Comparison of ENCODE assay signal across 11 cellular contexts in the genomic region with DNA sequence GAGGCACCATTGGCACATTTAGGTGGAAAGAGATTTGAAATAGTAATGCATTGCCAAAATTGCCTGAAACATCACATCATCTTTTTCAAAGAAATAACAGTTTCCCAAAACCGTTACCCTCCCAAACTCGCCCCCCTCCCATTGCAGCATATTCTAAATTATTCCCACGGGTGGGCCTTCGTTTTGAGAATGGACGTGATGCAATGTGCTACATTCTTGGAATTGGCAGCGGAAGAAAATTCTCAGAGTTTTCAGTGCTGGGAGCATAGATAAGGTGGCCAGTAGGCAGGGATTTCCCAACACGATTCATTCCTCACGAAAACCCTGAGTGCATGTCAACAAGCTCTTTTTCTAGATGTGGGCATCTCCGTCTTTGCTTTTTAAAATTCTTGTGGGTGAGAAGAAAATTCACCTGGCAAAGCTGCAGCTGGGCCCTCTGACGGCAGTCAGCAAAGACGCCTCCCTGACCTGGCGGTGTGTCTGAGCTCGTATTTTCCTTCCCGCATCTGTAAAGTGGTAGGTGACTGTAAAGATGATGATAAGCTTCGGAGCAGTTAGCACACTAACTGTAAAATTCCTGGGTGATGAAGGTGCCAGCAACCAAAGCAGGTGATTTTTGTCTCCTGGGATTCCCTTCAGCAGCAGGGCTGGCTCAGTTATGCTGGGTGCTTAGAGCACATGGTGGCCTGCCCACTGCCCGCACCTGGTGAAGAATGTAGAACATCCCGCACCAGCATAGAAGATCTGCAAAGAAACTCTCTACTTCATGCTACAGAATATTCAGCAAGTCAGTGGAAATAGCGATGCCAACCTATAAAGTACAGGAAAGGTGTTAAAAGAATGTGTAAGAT.
DNase-seq lines count a peak whose midpoint lies in the region; ATAC-seq and TF ChIP-seq lines count a peak whose summit lies in the region.
"Had no signal": no experiment of that assay in that cellular context is flagged by ENCODE, and none has a peak within 500 bp of the region (broad histone marks: within the 10 kb centered on the region; RNA-seq: fewer than 3 reads in every experiment).

No MANE protein-coding gene starts in this region.

- H3K9me3 ChIP-seq in gastroesophageal sphincter (no peaks in the 10 kb centered on the region), tibial artery (no peaks in the 10 kb centered on the region), endodermal cell (ENCODE audit: control insufficient read depth, low read length) (no peaks in the 10 kb centered on the region)
- H3K9me3 ChIP-seq: Peyer's patch had no signal

- 56 to 66% methylated on average over 14 to 16 of the region's 18 CpGs for WGBS in gastroesophageal sphincter (ENCODE audit: low coverage in 1 of 2), 2 donors
- WGBS in endodermal cell (ENCODE audit: insufficient coverage in 1 of 2, insufficient read length in 1 of 2), 2 experiments, result 71 to 77% methylated on average over 10 to 18 of the region's 18 CpGs

- peak overlapping the region; percentile 77 for H3K27ac Mint-ChIP-seq in activated T-helper 2 cell treated with anti-CD3 and anti-CD28 coated beads, Interferon-gamma antibody, Interleukin-2, Interleukin-4, amounts not matched to agents 10 μg/mL and 5 μg/mL and 100 μg/mL, durations not matched to agents 14 hours and 24 hours and 36 hours
- no peak overlapping the region for H3K27ac Mint-ChIP-seq in endodermal cell

- peaks cover 4% of the 10 kb centered on the region for H3K9me3 Mint-ChIP-seq in activated T-helper 2 cell treated with anti-CD3 and anti-CD28 coated beads, Interferon-gamma antibody, Interleukin-2, Interleukin-4, amounts not matched to agents 10 μg/mL and 5 μg/mL and 100 μg/mL, durations not matched to agents 14 hours and 24 hours and 36 hours
- H3K9me3 Mint-ChIP-seq in endodermal cell, result peaks cover 6% of the 10 kb centered on the region

- ATAC-seq in Right ventricle myocardium inferior (peak; percentile 38), gastroesophageal sphincter (peak; percentile 49), GM18873 (IDR thresholded peaks at IDR 0.05; ENCODE audit: low FRiP score, unreplicated experiment) (no peak)

- TF ChIP-seq EP300 in gastroesophageal sphincter (IDR thresholded peaks at IDR 0.05), result no peak

- H3K27me3 ChIP-seq in gastroesophageal sphincter (no peaks in the 10 kb centered on the region), tibial artery (no peaks in the 10 kb centered on the region), endodermal cell (ENCODE audit: control insufficient read depth, insufficient read depth, low read length, poor library complexity, severe bottlenecking) (no peaks in the 10 kb centered on the region)
- H3K27me3 ChIP-seq: Peyer's patch had no signal

- peaks cover 34% of the 10 kb centered on the region for H3K4me1 Mint-ChIP-seq in activated T-helper 2 cell treated with anti-CD3 and anti-CD28 coated beads, Interferon-gamma antibody, Interleukin-2, Interleukin-4, amounts not matched to agents 10 μg/mL and 5 μg/mL and 100 μg/mL, durations not matched to agents 14 hours and 24 hours and 36 hours (ENCODE audit: low read depth)
- H3K4me1 Mint-ChIP-seq in endodermal cell, result no peaks in the 10 kb centered on the region

- DNase-seq in Right ventricle myocardium inferior (ENCODE audit: missing footprints), result no peak
- no peak for DNase-seq in cardiac septum (ENCODE audit: low spot score)
- DNase-seq in activated T-helper 2 cell treated with anti-CD3 and anti-CD28 coated beads, Interferon-gamma antibody, Interleukin-2, Interleukin-4, amounts not matched to agents 10 μg/mL and 5 μg/mL and 100 μg/mL, durations not matched to agents 14 hours and 24 hours and 36 hours (ENCODE audit: low spot score), result no peak
- DNase-seq in tibial artery, result no peak
- no peak for DNase-seq in endodermal cell
- DNase-seq in KG1 (lab: John Stamatoyannopoulos, UW), result no peak
- DNase-seq: AML-193, Peyer's patch had no signal

- H3K36me3 Mint-ChIP-seq in activated T-helper 2 cell treated with anti-CD3 and anti-CD28 coated beads, Interferon-gamma antibody, Interleukin-2, Interleukin-4, amounts not matched to agents 10 μg/mL and 5 μg/mL and 100 μg/mL, durations not matched to agents 14 hours and 24 hours and 36 hours (ENCODE audit: low read depth), result no peaks in the 10 kb centered on the region
- no peaks in the 10 kb centered on the region for H3K36me3 Mint-ChIP-seq in endodermal cell (ENCODE audit: low read depth)

- H3K36me3 ChIP-seq in gastroesophageal sphincter, result no peaks in the 10 kb centered on the region
- H3K36me3 ChIP-seq in tibial artery, result no peaks in the 10 kb centered on the region
- no peaks in the 10 kb centered on the region for H3K36me3 ChIP-seq in endodermal cell (ENCODE audit: control insufficient read depth, insufficient read depth, low read length)
- H3K36me3 ChIP-seq: Peyer's patch had no signal

- TF ChIP-seq POLR2A in gastroesophageal sphincter (IDR thresholded peaks at IDR 0.05), result no peak

- no peaks in the 10 kb centered on the region for H3K4me1 ChIP-seq in gastroesophageal sphincter
- peaks cover 0 to 37% (median 10%) of the 10 kb centered on the region in 4 donors for H3K4me1 ChIP-seq in tibial artery
- no peaks in the 10 kb centered on the region for H3K4me1 ChIP-seq in endodermal cell (ENCODE audit: control insufficient read depth, insufficient read depth, low read length)

- no peaks in the 10 kb centered on the region for H3K27me3 Mint-ChIP-seq in activated T-helper 2 cell treated with anti-CD3 and anti-CD28 coated beads, Interferon-gamma antibody, Interleukin-2, Interleukin-4, amounts not matched to agents 10 μg/mL and 5 μg/mL and 100 μg/mL, durations not matched to agents 14 hours and 24 hours and 36 hours (ENCODE audit: low read depth)
- peaks cover 1% of the 10 kb centered on the region for H3K27me3 Mint-ChIP-seq in endodermal cell (ENCODE audit: insufficient read depth)

- no peak for TF ChIP-seq CTCF in gastroesophageal sphincter (IDR thresholded peaks at IDR 0.05)
- no peak for TF ChIP-seq CTCF in tibial artery (IDR thresholded peaks at IDR 0.05)
- TF ChIP-seq CTCF in endodermal cell (conservative IDR thresholded peaks at IDR 0.05), result no peak

- H3K4me3 ChIP-seq in gastroesophageal sphincter (no peak overlapping the region), tibial artery (no peak overlapping the region), endodermal cell (ENCODE audit: low read length) (no peak overlapping the region)
- H3K4me3 ChIP-seq: Peyer's patch had no signal

- intact Hi-C loops in Right ventricle myocardium inferior (cut with DNase I), result no loop called here
- intact Hi-C loops in cardiac septum (cut with DNase I), result no loop called here
- intact Hi-C loops in activated T-helper 2 cell treated with anti-CD3 and anti-CD28 coated beads, Interferon-gamma antibody, Interleukin-2, Interleukin-4, amounts not matched to agents 10 μg/mL and 5 μg/mL and 100 μg/mL, durations not matched to agents 14 hours and 24 hours and 36 hours (cut with micrococcal nuclease), result no loop called here
- intact Hi-C loops in tibial artery (cut with DNase I; ENCODE audit: low total_unique reads), result no loop called here

- H3K4me3 Mint-ChIP-seq in activated T-helper 2 cell treated with anti-CD3 and anti-CD28 coated beads, Interferon-gamma antibody, Interleukin-2, Interleukin-4, amounts not matched to agents 10 μg/mL and 5 μg/mL and 100 μg/mL, durations not matched to agents 14 hours and 24 hours and 36 hours (ENCODE audit: low read depth), result no peak overlapping the region
- no peak overlapping the region for H3K4me3 Mint-ChIP-seq in endodermal cell
- H3K4me3 Mint-ChIP-seq: neural crest cell had no signal

- H3K9ac ChIP-seq in endodermal cell (ENCODE audit: extremely low read depth, low read length, poor library complexity, severe bottlenecking), result no peak overlapping the region

- no peak overlapping the region for H3K27ac ChIP-seq in gastroesophageal sphincter
- H3K27ac ChIP-seq in tibial artery, result peak overlapping the region; percentile 24 to 59
- no peak overlapping the region for H3K27ac ChIP-seq in endodermal cell (ENCODE audit: low read depth, low read length)
- H3K27ac ChIP-seq: Peyer's patch had no signal

Comparison
In these comparisons a context has a peak if more than half of its experiments do, and no peak if none do; other contexts are left out.
1. H3K27ac ChIP-seq: peak in tibial artery (2 of 2); none in gastroesophageal sphincter (0 of 4) and endodermal cell (single experiment).